In genomic region chr7:21616796-21617436, GRCh38 we compare ENCODE assay signal across 13 cellular contexts.
DNase-seq lines count a peak whose midpoint lies in the region; ATAC-seq, FAIRE-seq and TF ChIP-seq lines count a peak whose summit lies in the region.
"Had no signal": no experiment of that assay in that cellular context is flagged by ENCODE, and none has a peak within 500 bp of the region (broad histone marks: within the 10 kb centered on the region; RNA-seq: fewer than 3 reads in every experiment).

No MANE protein-coding gene starts in this region.

- H3K27me3 ChIP-seq in RWPE2 (ENCODE audit: insufficient read depth, poor library complexity, severe bottlenecking): no peaks in the 10 kb centered on the region
- H3K27me3 ChIP-seq in effector memory CD4-positive, alpha-beta T cell (replicated peaks; ENCODE audit: control insufficient read depth, insufficient read depth, low read length, poor library complexity, severe bottlenecking): no peaks in the 10 kb centered on the region

- TF ChIP-seq CTCF in RWPE2 (IDR thresholded peaks at IDR 0.05; ENCODE audit: poor library complexity, severe bottlenecking): no peak

- ATAC-seq in RWPE2 (ENCODE audit: low read depth) (peak; percentile 90), GM18909 (IDR thresholded peaks at IDR 0.05; ENCODE audit: poor library complexity, unreplicated experiment) (no peak)
- ATAC-seq: left colon had no signal

- H3K4me1 ChIP-seq in RWPE2 (ENCODE audit: insufficient read depth, poor library complexity, severe bottlenecking): peaks cover 25% of the 10 kb centered on the region
- no peaks in the 10 kb centered on the region for H3K4me1 ChIP-seq in effector memory CD4-positive, alpha-beta T cell (ENCODE audit: control insufficient read depth, insufficient read depth, low read length, poor library complexity, severe bottlenecking)

- DNase-seq in H54 (ENCODE audit: insufficient read length, low spot score): peak; percentile 19
- no peak for DNase-seq in RWPE2 (ENCODE audit: low spot score)
- peak; percentile 20 for DNase-seq in fibroblast of the conjunctiva (ENCODE audit: low read depth)
- peak; percentile 43 for DNase-seq in pulmonary artery endothelial cell (ENCODE audit: low read depth, low spot score)
- no peak for DNase-seq in Kasumi-1 (lab: John Stamatoyannopoulos, UW)
- DNase-seq in GM12891 (ENCODE audit: insufficient read length, low spot score): no peak
- no peak for DNase-seq in effector memory CD4-positive, alpha-beta T cell
- DNase-seq: activated naive CD4-positive, alpha-beta T cell treated with anti-CD3 and anti-CD28 coated beads for 36 hours; COR-L47; left colon; NCI-H2227 treated with DMSO at 0.1 percent for 48 hours had no signal

- TF ChIP-seq POLR2A in H54 (IDR thresholded peaks at IDR 0.05; ENCODE audit: low read depth, low read length) (no peak), GM12891 (IDR thresholded peaks at IDR 0.05; ENCODE audit: low read depth, low read length) (no peak)

- H3K27ac ChIP-seq in RWPE2 (ENCODE audit: poor library complexity, severe bottlenecking): peak overlapping the region; percentile 83
- H3K27ac ChIP-seq in effector memory CD4-positive, alpha-beta T cell (ENCODE audit: insufficient read depth, low read length, poor library complexity, severe bottlenecking): no peak overlapping the region
- H3K27ac ChIP-seq: KMS-11 had no signal

- no peaks in the 10 kb centered on the region for H3K36me3 ChIP-seq in RWPE2 (ENCODE audit: low read depth)
- H3K36me3 ChIP-seq in effector memory CD4-positive, alpha-beta T cell (ENCODE audit: control insufficient read depth, insufficient read depth, low read length): no peaks in the 10 kb centered on the region

- H3K4me3 ChIP-seq in RWPE2 (ENCODE audit: severe bottlenecking): no peak overlapping the region
- H3K4me3 ChIP-seq in effector memory CD4-positive, alpha-beta T cell (ENCODE audit: insufficient read depth, low read depth, low read length, poor library complexity, severe bottlenecking): no peak overlapping the region

- FAIRE-seq in H54 (lab: Jason Lieb, UNC) (peak; percentile 45), GM12891 (lab: Jason Lieb, UNC) (no peak)

- H3K9me3 ChIP-seq in RWPE2 (ENCODE audit: severe bottlenecking): no peaks in the 10 kb centered on the region
- no peaks in the 10 kb centered on the region for H3K9me3 ChIP-seq in effector memory CD4-positive, alpha-beta T cell (ENCODE audit: control insufficient read depth, low read length)

TF ChIP-seq in GM12891, 5 proteins besides CTCF, POLR2A, EP300 and RAD21:
- TF ChIP-seq POLR2AphosphoS5 (IDR thresholded peaks at IDR 0.05; ENCODE audit: low read depth, low read length) (no peak), POU2F2 (IDR thresholded peaks at IDR 0.05; ENCODE audit: low read depth, low read length) (no peak), SPI1 (IDR thresholded peaks at IDR 0.05; ENCODE audit: low read depth, low read length) (no peak), PAX5 (IDR thresholded peaks at IDR 0.05; ENCODE audit: insufficient read depth, low read length, severe bottlenecking) (no peak), TAF1 (IDR thresholded peaks at IDR 0.05; ENCODE audit: low read depth, low read length) (no peak)
TF ChIP-seq in GM12891: peak in this region for 0.

Comparison
In these comparisons a context has a peak if more than half of its experiments do, and no peak if none do; other contexts are left out.
1. DNase-seq: peak in H54 (single experiment), fibroblast of the conjunctiva (single experiment) and pulmonary artery endothelial cell (single experiment); none in RWPE2 (single experiment), Kasumi-1 (0 of 2), GM12891 (single experiment) and effector memory CD4-positive, alpha-beta T cell (0 of 3).